Comparison of ENCODE assay signal across 8 cellular contexts in the genomic region with DNA sequence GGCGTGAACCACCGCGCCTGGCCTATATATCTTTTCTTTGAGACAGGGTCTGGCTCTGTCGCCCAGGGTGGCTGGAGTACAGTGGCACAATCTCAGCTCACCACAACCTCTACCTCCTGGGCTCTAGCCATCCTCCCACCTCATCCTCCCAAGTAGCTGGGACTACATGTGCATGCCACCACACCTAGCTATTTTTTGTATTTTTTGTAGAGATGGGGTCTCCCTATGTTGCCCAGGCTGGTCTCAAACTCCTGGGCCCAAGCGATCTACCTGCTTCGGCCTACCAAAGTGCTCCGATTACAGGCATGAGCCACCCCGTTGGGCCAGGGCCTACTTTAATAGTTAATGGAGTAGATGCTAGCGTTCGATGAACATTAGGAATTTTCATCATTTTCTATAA. TPM values are rescaled to one million over a fixed set of nuclear protein-coding genes. Genes with fewer than 3 reads are reported as not detected.
DNase-seq lines count a peak whose midpoint lies in the region; ATAC-seq, FAIRE-seq and TF ChIP-seq lines count a peak whose summit lies in the region.
"Had no signal": no experiment of that assay in that cellular context is flagged by ENCODE, and none has a peak within 500 bp of the region (broad histone marks: within the 10 kb centered on the region; RNA-seq: fewer than 3 reads in every experiment).

No MANE protein-coding gene starts in this region.

- peak overlapping the region; percentile 94 for H3K4me3 Mint-ChIP-seq in HFFc6

- SMC1A ChIA-PET in GM12878 (lab: Charles Lee; ENCODE audit: uncharacterized antibody, unreplicated experiment) = no interaction called here

- in situ Hi-C loops in GM12878 (cut with MboI) = no loop called here

- 88% methylated on average over 10 of the region's 10 CpGs for WGBS in GM12878 (ENCODE audit: insufficient coverage, insufficient replicate concordance, low lambda C conversion rate, missing lambda C conversion rate)

- H3K4me3 ChIP-seq in GM12878 = peak overlapping the region; percentile 98
- peak overlapping the region; percentile 92 for H3K4me3 ChIP-seq in osteoblast (ENCODE audit: insufficient read depth, low read length)

- H4K20me1 ChIP-seq in GM12878 (ENCODE audit: control insufficient read depth, insufficient read depth) (no peaks in the 10 kb centered on the region; the same call in 1 of the 2 replicates), osteoblast (ENCODE audit: insufficient read depth, low read length) (peaks cover 26% of the 10 kb centered on the region)

- DNase-seq in HFFc6 (no peak), GM12878 (ENCODE audit: low read depth, low spot score) (no peak), osteoblast (ENCODE audit: insufficient read length, low spot score, missing footprints) (no peak), NCI-H1694 (lab: John Stamatoyannopoulos, UW) (no peak)
- DNase-seq: NCI-H2081 had no signal

- ATAC-seq in GM12878 = no peak
- ATAC-seq in GM21515 (IDR thresholded peaks at IDR 0.05; ENCODE audit: unreplicated experiment) = no peak
- ATAC-seq in HG03175 (IDR thresholded peaks at IDR 0.05; ENCODE audit: unreplicated experiment) = no peak

- H3K9ac ChIP-seq in GM12878 (ENCODE audit: control insufficient read depth, insufficient read depth, low read length) = peak overlapping the region; percentile 81

- POLR2A ChIA-PET in GM12878 (lab: Charles Lee) = interaction anchor here (6.8 kb wide), 1 partner anchor 13 kb away, joined by 58 read pairs; a partner anchor contains a TSS

- no peak for TF ChIP-seq CTCF in HFFc6 (IDR thresholded peaks at IDR 0.05)
- TF ChIP-seq CTCF in GM12878 (IDR thresholded peaks at IDR 0.05 in 2 of 3, conservative IDR thresholded peaks at IDR 0.05 in 1 of 3; ENCODE audit: control insufficient read depth in 2 of 3, extremely low read depth in 1 of 3, insufficient read depth in 1 of 3, low read depth in 3 of 3, low read length in 3 of 3) = no peak
- TF ChIP-seq CTCF in osteoblast (IDR thresholded peaks at IDR 0.05; ENCODE audit: extremely low read depth, low read depth, low read length) = no peak

- H3K27ac Mint-ChIP-seq in HFFc6 = peak overlapping the region; percentile 85

- no peak overlapping the region for H2AFZ ChIP-seq in GM12878 (ENCODE audit: control insufficient read depth, low read depth, low read length)
- H2AFZ ChIP-seq in osteoblast (ENCODE audit: low read length) = no peak overlapping the region

- peaks cover 43% of the 10 kb centered on the region for H3K4me1 Mint-ChIP-seq in HFFc6 (ENCODE audit: low read depth)

- no peaks in the 10 kb centered on the region for H3K27me3 ChIP-seq in GM12878 (replicated peaks in 1 of 2; ENCODE audit: control insufficient read depth in 2 of 2, insufficient read depth in 2 of 2, low read length in 1 of 2)
- no peaks in the 10 kb centered on the region for H3K27me3 ChIP-seq in osteoblast (ENCODE audit: insufficient read depth, low read length)

- CTCF ChIA-PET in GM12878 (lab: Yijun Ruan, JAX) = interaction anchor here (0.9 to 5.4 kb wide), 4 partner anchors 13 to 76 kb away, joined by 3 to 30 read pairs (median 6); a partner anchor contains a TSS

- peaks cover 54% of the 10 kb centered on the region for H3K79me2 ChIP-seq in GM12878 (ENCODE audit: control insufficient read depth, insufficient read depth, low read length)
- peaks cover 74% of the 10 kb centered on the region for H3K79me2 ChIP-seq in osteoblast (ENCODE audit: insufficient read depth, low read length)

- intact Hi-C loops in GM12878 (cut with micrococcal nuclease; ENCODE audit: unreplicated experiment) = no loop called here

- peaks cover 12% of the 10 kb centered on the region for H3K27me3 Mint-ChIP-seq in HFFc6 (ENCODE audit: insufficient read depth)

- TF ChIP-seq RAD21 in GM12878 (IDR thresholded peaks at IDR 0.05; ENCODE audit: insufficient read depth, low read depth, low read length) = no peak

- H3K36me3 Mint-ChIP-seq in HFFc6 (ENCODE audit: low read depth) = peaks cover 25% of the 10 kb centered on the region

- H3K9me3 ChIP-seq in GM12878 (replicated peaks; ENCODE audit: control insufficient read depth, insufficient read depth, low read length) (no peaks in the 10 kb centered on the region), osteoblast (ENCODE audit: low read depth, low read length) (no peaks in the 10 kb centered on the region)

- H3K36me3 ChIP-seq in GM12878 (ENCODE audit: control insufficient read depth in 2 of 2, insufficient read depth in 2 of 2, low read length in 1 of 2) = peaks cover 13 to 15% of the 10 kb centered on the region in 2 experiments
- H3K36me3 ChIP-seq in osteoblast (ENCODE audit: insufficient read depth, low read length) = peaks cover 37% of the 10 kb centered on the region

- H3K4me2 ChIP-seq in GM12878 (ENCODE audit: control insufficient read depth, insufficient read depth) = peak overlapping the region; percentile 56
- peak overlapping the region; percentile 99 for H3K4me2 ChIP-seq in osteoblast (ENCODE audit: insufficient read depth, low read length)

- no peaks in the 10 kb centered on the region for H3K9me3 Mint-ChIP-seq in HFFc6

- FAIRE-seq in GM12878 (lab: Jason Lieb, UNC) = no peak
- FAIRE-seq: colon had no signal

- H3K27ac ChIP-seq in GM12878 (ENCODE audit: control insufficient read depth, insufficient read depth) (no peak overlapping the region), osteoblast (ENCODE audit: low read depth, low read length) (peak overlapping the region; percentile 79)

- no peak for TF ChIP-seq EP300 in GM12878 (IDR thresholded peaks at IDR 0.05; ENCODE audit: borderline replicate concordance in 1 of 2, control insufficient read depth in 1 of 2, low read depth in 2 of 2, low read length in 2 of 2)

- peaks cover 8% of the 10 kb centered on the region; the same call in 1 of the 2 replicates for H3K4me1 ChIP-seq in GM12878 (ENCODE audit: control insufficient read depth, insufficient read depth, low read length)
- peaks cover 25% of the 10 kb centered on the region for H3K4me1 ChIP-seq in osteoblast (ENCODE audit: insufficient read depth, low read length)

- TF ChIP-seq POLR2A in GM12878 (IDR thresholded peaks at IDR 0.05; ENCODE audit: low read depth, low read length) = no peak

- BruUV-seq in GM12878 (replicated peaks; lab: Mats Ljungman, UMichigan) = no TSS peak

- RAD21 ChIA-PET in GM12878 (lab: Charles Lee; ENCODE audit: unreplicated experiment) = no interaction called here

RNA-seq across cellular contexts. Expression of a gene that starts 3.4 kb away (rescaled TPM):
- total RNA-seq in HFFc6 (2021; fragmentation: NEBNext Ultra II Directional; extraction: Animal tissue kit (Norgen Biotek cat#: 25700)) = 10 to 100 TPM; 56.8 to 78.7 (median 66.0) TPM
- 113 and 137 TPM in 2 replicates for total RNA-seq in GM12878 (2013; cell fraction: nucleolus; rRNA removed)
- 19.0 and 26.2 TPM in 2 replicates for total RNA-seq in GM12878 (2014; rRNA removed)
- total RNA-seq in GM12878 (2014; rRNA removed; fragmentation: Illumina TruSeq; extraction: Trizol) = 29.4 and 33.0 TPM in 2 replicates
- total RNA-seq in GM12878 (2021) = 79.2 and 99.7 TPM in 2 replicates
- 26.0 TPM for polyA plus RNA-seq in GM12878 (2011; ENCODE audit: low read depth)
- polyA plus RNA-seq in GM12878 (2011; rRNA removed) = 50.1 and 90.8 TPM in 2 replicates
- 77.6 and 105 TPM in 2 replicates for polyA plus RNA-seq in GM12878 (2011; cell fraction: cytosol; rRNA removed)
- 352 and 438 TPM in 2 replicates for polyA plus RNA-seq in GM12878 (2011; cell fraction: nucleus; rRNA removed)
- 35.4 and 35.9 TPM in 2 replicates for polyA plus RNA-seq in GM12878 (2012)
- 26.3 and 49.0 TPM in 2 replicates for polyA plus RNA-seq in GM12878 (2014; fragmentation: Illumina TruSeq; extraction: Trizol)
- polyA plus RNA-seq in GM12878 (2014; fragmentation: Nextera tagmentation; extraction: Ambion mirVana) = 1 to 10 TPM; 5.5 to 9.8 TPM
- 75.5 and 82.0 TPM in 2 replicates for polyA plus RNA-seq in GM12878 (2014; rRNA removed)
- 10 to 100 TPM; 18.4 to 23.7 TPM for polyA plus RNA-seq in GM12878 (2016; fragmentation: Nextera tagmentation; extraction: Ambion mirVana)
- polyA minus RNA-seq in GM12878 (2011; rRNA and poly(A)+ RNA removed) = 142 and 176 TPM in 2 replicates
- 25.9 and 46.6 TPM in 2 replicates for polyA minus RNA-seq in GM12878 (2011; cell fraction: cytosol; rRNA and poly(A)+ RNA removed)
- polyA minus RNA-seq in GM12878 (2011; cell fraction: nucleus; rRNA and poly(A)+ RNA removed) = 108 and 180 TPM in 2 replicates
- total RNA-seq in osteoblast = 36.6 and 39.8 TPM in 2 replicates

RNA-seq across cellular contexts. Expression of a gene that starts 14.2 kb away (rescaled TPM):
- total RNA-seq in HFFc6 (2021; fragmentation: NEBNext Ultra II Directional; extraction: Animal tissue kit (Norgen Biotek cat#: 25700)) = 100 to 1,000 TPM; 147 to 189 (median 176) TPM
- total RNA-seq in GM12878 (2013; cell fraction: nucleolus; rRNA removed) = 26.0 and 30.2 TPM in 2 replicates
- total RNA-seq in GM12878 (2014; rRNA removed) = 291 and 318 TPM in 2 replicates
- 113 and 124 TPM in 2 replicates for total RNA-seq in GM12878 (2014; rRNA removed; fragmentation: Illumina TruSeq; extraction: Trizol)
- total RNA-seq in GM12878 (2021) = 202 and 213 TPM in 2 replicates
- 172 TPM for polyA plus RNA-seq in GM12878 (2011; ENCODE audit: low read depth)
- polyA plus RNA-seq in GM12878 (2011; rRNA removed) = 174 and 229 TPM in 2 replicates
- polyA plus RNA-seq in GM12878 (2011; cell fraction: cytosol; rRNA removed) = 227 and 370 TPM in 2 replicates
- polyA plus RNA-seq in GM12878 (2011; cell fraction: nucleus; rRNA removed) = 111 and 155 TPM in 2 replicates
- 211 and 282 TPM in 2 replicates for polyA plus RNA-seq in GM12878 (2012)
- 126 and 147 TPM in 2 replicates for polyA plus RNA-seq in GM12878 (2014; fragmentation: Illumina TruSeq; extraction: Trizol)
- polyA plus RNA-seq in GM12878 (2014; fragmentation: Nextera tagmentation; extraction: Ambion mirVana) = 10 to 100 TPM; 59.7 to 96.0 TPM
- 426 and 483 TPM in 2 replicates for polyA plus RNA-seq in GM12878 (2014; rRNA removed)
- 100 to 1,000 TPM; 193 to 202 TPM for polyA plus RNA-seq in GM12878 (2016; fragmentation: Nextera tagmentation; extraction: Ambion mirVana)
- 48.4 and 67.3 TPM in 2 replicates for polyA minus RNA-seq in GM12878 (2011; rRNA and poly(A)+ RNA removed)
- polyA minus RNA-seq in GM12878 (2011; cell fraction: cytosol; rRNA and poly(A)+ RNA removed) = 33.4 and 33.8 TPM in 2 replicates
- 14.7 and 23.8 TPM in 2 replicates for polyA minus RNA-seq in GM12878 (2011; cell fraction: nucleus; rRNA and poly(A)+ RNA removed)
- 123 and 136 TPM in 2 replicates for total RNA-seq in osteoblast

RNA-seq across cellular contexts. Expression of a gene that starts 17.0 kb away (rescaled TPM):
- total RNA-seq in HFFc6 (2021; fragmentation: NEBNext Ultra II Directional; extraction: Animal tissue kit (Norgen Biotek cat#: 25700)) = 100 to 1,000 TPM in 5 of 6 experiments, 10 to 100 TPM in 1; 97.0 to 116 (median 107) TPM
- 6.7 and 10.6 TPM in 2 replicates for total RNA-seq in GM12878 (2013; cell fraction: nucleolus; rRNA removed)
- 109 and 118 TPM in 2 replicates for total RNA-seq in GM12878 (2014; rRNA removed)
- 56.2 and 61.4 TPM in 2 replicates for total RNA-seq in GM12878 (2014; rRNA removed; fragmentation: Illumina TruSeq; extraction: Trizol)
- total RNA-seq in GM12878 (2021) = 75.3 and 84.0 TPM in 2 replicates
- 52.8 TPM for polyA plus RNA-seq in GM12878 (2011; ENCODE audit: low read depth)
- polyA plus RNA-seq in GM12878 (2011; rRNA removed) = 57.3 and 121 TPM in 2 replicates
- polyA plus RNA-seq in GM12878 (2011; cell fraction: cytosol; rRNA removed) = 140 and 205 TPM in 2 replicates
- polyA plus RNA-seq in GM12878 (2011; cell fraction: nucleus; rRNA removed) = 126 and 133 TPM in 2 replicates
- polyA plus RNA-seq in GM12878 (2012) = 60.3 and 78.8 TPM in 2 replicates
- 22.7 and 76.6 TPM in 2 replicates for polyA plus RNA-seq in GM12878 (2014; fragmentation: Illumina TruSeq; extraction: Trizol)
- polyA plus RNA-seq in GM12878 (2014; fragmentation: Nextera tagmentation; extraction: Ambion mirVana) = 10 to 100 TPM; 14.5 to 22.0 TPM
- 144 and 156 TPM in 2 replicates for polyA plus RNA-seq in GM12878 (2014; rRNA removed)
- 100 to 1,000 TPM; 126 to 139 TPM for polyA plus RNA-seq in GM12878 (2016; fragmentation: Nextera tagmentation; extraction: Ambion mirVana)
- 56.2 and 89.3 TPM in 2 replicates for polyA minus RNA-seq in GM12878 (2011; rRNA and poly(A)+ RNA removed)
- polyA minus RNA-seq in GM12878 (2011; cell fraction: cytosol; rRNA and poly(A)+ RNA removed) = 28.9 and 31.8 TPM in 2 replicates
- 11.1 and 15.2 TPM in 2 replicates for polyA minus RNA-seq in GM12878 (2011; cell fraction: nucleus; rRNA and poly(A)+ RNA removed)
- 99.5 and 104 TPM in 2 replicates for total RNA-seq in osteoblast

RNA-seq across cellular contexts. Expression of a gene that starts 23.9 kb away (rescaled TPM):
- total RNA-seq in HFFc6 (2021; fragmentation: NEBNext Ultra II Directional; extraction: Animal tissue kit (Norgen Biotek cat#: 25700)) = 1 to 10 TPM; 4.5 to 7.1 (median 5.4) TPM
- total RNA-seq in GM12878 (2013; cell fraction: nucleolus; rRNA removed) = 5.6 and 6.0 TPM in 2 replicates
- total RNA-seq in GM12878 (2014; rRNA removed) (11.8 and 14.8 TPM in 2 replicates), GM12878 (2014; rRNA removed; fragmentation: Illumina TruSeq; extraction: Trizol) (3.7 and 4.0 TPM in 2 replicates), GM12878 (2021) (10.4 and 12.8 TPM in 2 replicates), osteoblast (17.1 and 18.5 TPM in 2 replicates)
- 1.5 TPM for polyA plus RNA-seq in GM12878 (2011; ENCODE audit: low read depth)
- polyA plus RNA-seq in GM12878 (2011; rRNA removed) (1.8 and 4.3 TPM in 2 replicates), GM12878 (2014; fragmentation: Illumina TruSeq; extraction: Trizol) (0.16 and 1.5 TPM in 2 replicates), GM12878 (2014; fragmentation: Nextera tagmentation; extraction: Ambion mirVana) (1 to 10 TPM in 1 of 2 experiments, under 1 TPM in 1; 0.21 to 1.1 TPM), GM12878 (2014; rRNA removed) (13.7 and 14.4 TPM in 2 replicates), GM12878 (2016; fragmentation: Nextera tagmentation; extraction: Ambion mirVana) (10 to 100 TPM; 13.3 to 13.7 TPM)
- 9.8 and 16.0 TPM in 2 replicates for polyA plus RNA-seq in GM12878 (2011; cell fraction: cytosol; rRNA removed)
- polyA plus RNA-seq in GM12878 (2011; cell fraction: nucleus; rRNA removed) = 19.8 and 24.5 TPM in 2 replicates
- 4.7 and 4.9 TPM in 2 replicates for polyA plus RNA-seq in GM12878 (2012)
- 3.2 and 7.6 TPM in 2 replicates for polyA minus RNA-seq in GM12878 (2011; rRNA and poly(A)+ RNA removed)
- 3.1 and 4.8 TPM in 2 replicates for polyA minus RNA-seq in GM12878 (2011; cell fraction: cytosol; rRNA and poly(A)+ RNA removed)
- polyA minus RNA-seq in GM12878 (2011; cell fraction: nucleus; rRNA and poly(A)+ RNA removed) = 3.4 and 6.9 TPM in 2 replicates

RNA-seq across cellular contexts. Expression of a gene that starts 31.3 kb away (rescaled TPM):
- not detected for total RNA-seq in HFFc6 (2021; fragmentation: NEBNext Ultra II Directional; extraction: Animal tissue kit (Norgen Biotek cat#: 25700))
- total RNA-seq in GM12878 (2013; cell fraction: nucleolus; rRNA removed) = not detected in 2 replicates
- not detected in 2 replicates for total RNA-seq in GM12878 (2014; rRNA removed)
- total RNA-seq in GM12878 (2014; rRNA removed; fragmentation: Illumina TruSeq; extraction: Trizol) = not detected in 2 replicates
- 0.08 TPM in 1 of 2 replicates, not detected in the other for total RNA-seq in GM12878 (2021)
- polyA plus RNA-seq in GM12878 (2011; ENCODE audit: low read depth) = not detected
- not detected in 2 replicates for polyA plus RNA-seq in GM12878 (2011; rRNA removed)
- polyA plus RNA-seq in GM12878 (2011; cell fraction: cytosol; rRNA removed) = 0.03 and 0.10 TPM in 2 replicates
- not detected in 2 replicates for polyA plus RNA-seq in GM12878 (2011; cell fraction: nucleus; rRNA removed)
- 0.15 and 0.20 TPM in 2 replicates for polyA plus RNA-seq in GM12878 (2012)
- not detected in 2 replicates for polyA plus RNA-seq in GM12878 (2014; fragmentation: Illumina TruSeq; extraction: Trizol)
- polyA plus RNA-seq in GM12878 (2014; fragmentation: Nextera tagmentation; extraction: Ambion mirVana) = not detected
- polyA plus RNA-seq in GM12878 (2014; rRNA removed) = 0.09 TPM in 1 of 2 replicates, not detected in the other
- not detected for polyA plus RNA-seq in GM12878 (2016; fragmentation: Nextera tagmentation; extraction: Ambion mirVana)
- not detected in 2 replicates for polyA minus RNA-seq in GM12878 (2011; rRNA and poly(A)+ RNA removed)
- polyA minus RNA-seq in GM12878 (2011; cell fraction: cytosol; rRNA and poly(A)+ RNA removed) = not detected in 2 replicates
- polyA minus RNA-seq in GM12878 (2011; cell fraction: nucleus; rRNA and poly(A)+ RNA removed) = not detected in 2 replicates
- not detected in 2 replicates for total RNA-seq in osteoblast
